Comparison of ENCODE assay signal across 8 cellular contexts in the genomic region with DNA sequence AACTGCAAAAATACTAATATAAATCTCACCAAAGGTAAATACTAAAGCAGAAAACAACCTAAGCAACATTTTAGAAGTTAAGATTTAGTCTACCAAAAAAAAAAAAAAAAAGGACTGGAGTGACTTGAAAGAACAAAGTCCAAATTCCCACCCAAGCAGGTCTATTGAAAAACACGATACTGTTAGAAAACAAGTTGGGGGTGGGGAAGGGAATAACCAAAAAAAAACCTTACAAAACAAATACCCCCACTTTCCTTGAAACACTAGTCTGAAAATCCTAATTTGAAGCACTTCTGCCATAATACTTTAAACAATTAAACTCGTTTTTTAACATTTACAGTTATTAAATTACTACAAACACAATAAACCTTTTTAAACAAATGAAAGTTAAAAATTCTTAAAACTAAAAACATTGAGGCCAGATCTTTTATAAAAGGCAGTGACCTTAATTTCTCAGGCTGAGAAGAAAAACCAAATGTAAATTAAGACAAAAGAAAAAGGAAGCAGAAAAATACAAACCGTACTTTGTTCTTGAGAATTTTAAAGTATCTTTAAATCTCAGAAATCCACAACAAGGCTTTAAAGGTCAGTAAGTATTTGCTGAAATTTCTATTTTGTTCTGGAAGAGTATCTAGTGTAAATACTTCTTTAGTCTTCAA.
DNase-seq lines count a peak whose midpoint lies in the region; ATAC-seq and TF ChIP-seq lines count a peak whose summit lies in the region.

No MANE protein-coding gene starts in this region.

- 0% methylated on average over 3 of the region's 3 CpGs for WGBS in lung, 2 donors

- TF ChIP-seq CTCF in cardiac fibroblast (IDR thresholded peaks at IDR 0.05; ENCODE audit: low read depth, low read length) (no peak), lung (IDR thresholded peaks at IDR 0.05; ENCODE audit: control extremely low read depth, extremely low read depth) (no peak), upper lobe of right lung (IDR thresholded peaks at IDR 0.05) (no peak), GM13976 (IDR thresholded peaks at IDR 0.05; ENCODE audit: borderline replicate concordance, control extremely low read depth, extremely low read depth, insufficient read depth, missing control alignments) (no peak)

- H3K27me3 ChIP-seq in lung (ENCODE audit: control insufficient read depth, insufficient read depth), result no peaks in the 10 kb centered on the region
- no peaks in the 10 kb centered on the region for H3K27me3 ChIP-seq in upper lobe of right lung

- H3K36me3 ChIP-seq in lung (ENCODE audit: control insufficient read depth in 2 of 2, insufficient read depth in 2 of 2, low read length in 2 of 2), result no peaks in the 10 kb centered on the region
- H3K36me3 ChIP-seq in upper lobe of right lung, result no peaks in the 10 kb centered on the region

- DNase-seq in NCI-H146 treated with DMSO at 0.1 percent for 48 hours (lab: John Stamatoyannopoulos, UW; ENCODE audit: unreplicated experiment), result peak; percentile 48
- peak; percentile 61 to 69 for DNase-seq in cardiac fibroblast (ENCODE audit: low read depth in 2 of 2)
- DNase-seq in lung (ENCODE audit: low spot score), result no peak
- DNase-seq in upper lobe of right lung, result no peak
- no peak for DNase-seq in GM13976 (ENCODE audit: low spot score)
- no peak for DNase-seq in hepatic stellate cell (ENCODE audit: low spot score)

- H3K27ac ChIP-seq in lung (ENCODE audit: low read depth in 1 of 2, low read length in 1 of 2), result peak overlapping the region; percentile 90 to 99
- peak overlapping the region; percentile 90 for H3K27ac ChIP-seq in upper lobe of right lung

- H3K4me3 ChIP-seq in GM08714 (ENCODE audit: low read length), result peak overlapping the region; percentile 81
- peak overlapping the region; percentile 40 to 67 for H3K4me3 ChIP-seq in cardiac fibroblast (replicated peaks in 1 of 2; ENCODE audit: low read depth in 2 of 2, low read length in 2 of 2)
- H3K4me3 ChIP-seq in lung, result peak overlapping the region; percentile 71
- H3K4me3 ChIP-seq in upper lobe of right lung, result peak overlapping the region; percentile 54

- ATAC-seq in lung (ENCODE audit: insufficient read depth, low FRiP score), result no peak
- no peak for ATAC-seq in upper lobe of right lung
- no peak for ATAC-seq in HG03432 (IDR thresholded peaks at IDR 0.05; ENCODE audit: unreplicated experiment)

- H3K4me1 ChIP-seq in lung (ENCODE audit: control insufficient read depth in 2 of 2, insufficient read depth in 2 of 2, low read length in 2 of 2), result peaks cover 0 to 1% of the 10 kb centered on the region in 2 donors
- peaks cover 22% of the 10 kb centered on the region for H3K4me1 ChIP-seq in upper lobe of right lung

- in situ Hi-C loops in GM13976 (cut with MboI; ENCODE audit: low sequenced_read_pairs, unreplicated experiment), result no loop called here

- no peaks in the 10 kb centered on the region for H3K9me3 ChIP-seq in lung (ENCODE audit: control insufficient read depth in 2 of 2, insufficient read depth in 1 of 2, low read length in 1 of 2)
- H3K9me3 ChIP-seq in upper lobe of right lung, result no peaks in the 10 kb centered on the region

- intact Hi-C loops in upper lobe of right lung (cut with DNase I), result no loop called here

Comparison
In these comparisons a context has a peak if more than half of its experiments do, and no peak if none do; other contexts are left out.
1. DNase-seq: peak in NCI-H146 treated with DMSO at 0.1 percent for 48 hours (single experiment) and cardiac fibroblast (2 of 2); none in lung (single experiment), upper lobe of right lung (single experiment), GM13976 (single experiment) and hepatic stellate cell (single experiment).
2. Peak in every context shown above with its lines, with median percentiles within 50 percentile points of each other: H3K4me3 ChIP-seq.